In genomic region chr1:15196807-15197530, GRCh38 we compare ENCODE assay signal across 12 cellular contexts. TPM values are rescaled to one million over a fixed set of nuclear protein-coding genes. Genes with fewer than 3 reads are reported as not detected.
A peak's percentile ranks its signal among the peaks of the same experiment; 100 is the strongest.
DNase-seq lines count a peak whose midpoint lies in the region; ATAC-seq, FAIRE-seq and TF ChIP-seq lines count a peak whose summit lies in the region.
"Had no signal": no experiment of that assay in that cellular context is flagged by ENCODE, and none has a peak within 500 bp of the region (broad histone marks: within the 10 kb centered on the region; RNA-seq: fewer than 3 reads in every experiment).

No MANE protein-coding gene starts in this region.

- H3K79me2 ChIP-seq in HCT116 (ENCODE audit: insufficient read depth, low read length), result peaks cover 66% of the 10 kb centered on the region

- H3K36me3 ChIP-seq in HCT116 (ENCODE audit: control insufficient read depth in 1 of 2, insufficient read depth in 2 of 2, low read length in 2 of 2) (no peaks in the 10 kb centered on the region; a peak in 1 of 4 replicates), iPS-18a (ENCODE audit: control insufficient read depth, low read depth, low read length) (no peaks in the 10 kb centered on the region), small intestine (ENCODE audit: control insufficient read depth in 2 of 2, insufficient read depth in 2 of 2, low read length in 2 of 2) (no peaks in the 10 kb centered on the region)

- no peak for TF ChIP-seq CTCF in HCT116 (IDR thresholded peaks at IDR 0.05 in 2 of 3, conservative IDR thresholded peaks at IDR 0.05 in 1 of 3; ENCODE audit: borderline replicate concordance in 1 of 3, insufficient read depth in 1 of 3, low read depth in 2 of 3, low read length in 2 of 3)

- CTCF ChIA-PET in HCT116 (lab: Charles Lee), result interaction anchor here (2.3 kb wide), 1 partner anchor 45 kb away, joined by 7 read pairs; no protein-coding TSS in a partner anchor

- H3K4me1 ChIP-seq in HCT116 (ENCODE audit: control insufficient read depth in 1 of 2, insufficient read depth in 2 of 2, low read length in 2 of 2) (peaks cover 33 to 76% of the 10 kb centered on the region in 2 experiments), iPS-18a (ENCODE audit: control insufficient read depth, low read depth, low read length) (peaks cover 26% of the 10 kb centered on the region), small intestine (ENCODE audit: control insufficient read depth in 2 of 2, insufficient read depth in 1 of 2, low read depth in 1 of 2, low read length in 1 of 2) (peaks cover 0 to 3% of the 10 kb centered on the region in 2 donors)

- no peak overlapping the region for H3K4me3 ChIP-seq in HCT116 (replicated peaks in 1 of 2; ENCODE audit: low read depth in 1 of 2, low read length in 2 of 2)
- peak overlapping the region; percentile 18 for H3K4me3 ChIP-seq in iPS-18a (ENCODE audit: low read length)
- H3K4me3 ChIP-seq in small intestine (ENCODE audit: low read depth in 1 of 2, low read length in 2 of 2), result no peak overlapping the region

- RAD21 ChIA-PET in HCT116 (lab: Charles Lee; ENCODE audit: low non-redundant PET in 1 of 2, low total read pairs in 2 of 2, uncharacterized antibody in 2 of 2, unreplicated experiment in 2 of 2), result no interaction called here

- H3K9me3 ChIP-seq in HCT116 (ENCODE audit: control insufficient read depth in 1 of 2, insufficient read depth in 1 of 2, low read depth in 1 of 2, low read length in 2 of 2) (no peaks in the 10 kb centered on the region), iPS-18a (ENCODE audit: control insufficient read depth, low read depth, low read length) (no peaks in the 10 kb centered on the region), small intestine (ENCODE audit: control insufficient read depth, low read depth) (no peaks in the 10 kb centered on the region)

- no peaks in the 10 kb centered on the region for H3K9me2 ChIP-seq in HCT116 (ENCODE audit: insufficient read depth)

- no peaks in the 10 kb centered on the region for H4K20me1 ChIP-seq in HCT116 (ENCODE audit: insufficient read depth)

- 22 to 62% (median 43%) methylated on average over 8 of the region's 8 CpGs for WGBS in small intestine, 3 donors

- POLR2A ChIA-PET in HCT116 (lab: Charles Lee), result no interaction called here

- no peak for TF ChIP-seq POLR2A in HCT116 (IDR thresholded peaks at IDR 0.05; ENCODE audit: borderline replicate concordance, extremely low read depth, insufficient read depth, insufficient read length)
- TF ChIP-seq POLR2A in H54 (IDR thresholded peaks at IDR 0.05; ENCODE audit: low read depth, low read length), result no peak

- no peak overlapping the region for H3K27ac ChIP-seq in HCT116 (ENCODE audit: low read depth, low read length)
- no peak overlapping the region for H3K27ac ChIP-seq in iPS-18a (ENCODE audit: low read length)
- peak overlapping the region; percentile 73 to 76 for H3K27ac ChIP-seq in small intestine (ENCODE audit: low read depth in 1 of 2, low read length in 1 of 2)

- H3K9ac ChIP-seq in HCT116 (ENCODE audit: low read length) (no peak overlapping the region), iPS-18a (ENCODE audit: low read length) (no peak overlapping the region)

- no TSS peak for BruUV-seq in HCT116 (replicated peaks; lab: Mats Ljungman, UMichigan)

- no peak for ATAC-seq in HCT116

- intact Hi-C loops in HCT116 (cut with micrococcal nuclease), result no loop called here

- H3K27me3 ChIP-seq in HCT116 (ENCODE audit: insufficient read depth, low read length) (no peaks in the 10 kb centered on the region), iPS-18a (ENCODE audit: control insufficient read depth, insufficient read depth, low read length) (no peaks in the 10 kb centered on the region), small intestine (ENCODE audit: control insufficient read depth in 2 of 2, insufficient read depth in 2 of 2, low read length in 2 of 2) (no peaks in the 10 kb centered on the region)

- H3K4me2 ChIP-seq in HCT116 (ENCODE audit: low read length), result peak overlapping the region; percentile 14; the same call in 1 of the 2 replicates

- TF ChIP-seq RAD21 in HCT116 (IDR thresholded peaks at IDR 0.05; ENCODE audit: low read depth), result no peak

- DNase-seq in HCT116 (ENCODE audit: low read depth, low spot score) (no peak), NCI-H69 (lab: John Stamatoyannopoulos, UW) (peak; percentile 68), small intestine (peak; percentile 92), NCI-H526 treated with DMSO at 0.1 percent for 48 hours (lab: John Stamatoyannopoulos, UW) (no peak), H54 (ENCODE audit: insufficient read length, low spot score) (no peak)
- no peak for DNase-seq in stimulated activated CD4-positive, alpha-beta T cell treated with anti-CD3 and anti-CD28 coated beads, Interleukin-4, amount 100 ng/mL, for 24 hours
- DNase-seq: activated naive CD4-positive, alpha-beta T cell treated with anti-CD3 and anti-CD28 coated beads, Interleukin-2, amount 10 ng/mL, durations not matched to agents 7 days and 5 days; CD4-positive, alpha-beta memory T cell; cerebellar nuclear complex; substantia nigra had no signal

- no peak for FAIRE-seq in small intestine (lab: Jason Lieb, UNC)
- FAIRE-seq in H54 (lab: Jason Lieb, UNC), result no peak

- H2AFZ ChIP-seq in HCT116 (ENCODE audit: low read depth, low read length, poor library complexity, severe bottlenecking), result no peak overlapping the region

TF ChIP-seq in HCT116, 20 proteins besides CTCF, POLR2A, EP300 and RAD21 (continues in another document):
- TF ChIP-seq REST (IDR thresholded peaks at IDR 0.05; ENCODE audit: low read depth) (no peak), FOSL1 (IDR thresholded peaks at IDR 0.05; ENCODE audit: low read depth) (no peak), SIN3A (IDR thresholded peaks at IDR 0.05; ENCODE audit: low read depth) (no peak), EGR1 (IDR thresholded peaks at IDR 0.05; ENCODE audit: low read depth) (no peak), POLR2AphosphoS5 (IDR thresholded peaks at IDR 0.05; ENCODE audit: low read depth, low read length) (no peak), ZBTB33 (IDR thresholded peaks at IDR 0.05; ENCODE audit: extremely low read depth, insufficient replicate concordance, low read length) (no peak), CBX3 (IDR thresholded peaks at IDR 0.05; ENCODE audit: low read depth) (no peak), YY1 (IDR thresholded peaks at IDR 0.05; ENCODE audit: extremely low read depth, insufficient replicate concordance, low read depth, low read length) (no peak), TCF7L2 (IDR thresholded peaks at IDR 0.05; ENCODE audit: borderline replicate concordance, extremely low read depth, insufficient read depth, insufficient read length) (no peak), EZH2phosphoT487 (IDR thresholded peaks at IDR 0.05; ENCODE audit: borderline replicate concordance) (no peak), CEBPB (IDR thresholded peaks at IDR 0.05; ENCODE audit: low read depth) (no peak), ATF3 (IDR thresholded peaks at IDR 0.05) (no peak), ZFX (IDR thresholded peaks at IDR 0.05) (no peak)
- TF ChIP-seq, protein P1, sequence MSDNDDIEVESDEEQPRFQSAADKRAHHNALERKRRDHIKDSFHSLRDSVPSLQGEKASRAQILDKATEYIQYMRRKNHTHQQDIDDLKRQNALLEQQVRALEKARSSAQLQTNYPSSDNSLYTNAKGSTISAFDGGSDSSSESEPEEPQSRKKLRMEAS (IDR thresholded peaks at IDR 0.05), result no peak

RNA-seq across cellular contexts. Expression of gene TMEM51, which starts 43.4 kb away (rescaled TPM):
- 16.6 TPM for total RNA-seq in HCT116 (2021; ENCODE audit: unreplicated experiment)
- 20.3 and 22.4 TPM in 2 replicates for polyA plus RNA-seq in HCT116 (2012)
- 10 to 100 TPM; 16.3 to 25.2 (median 17.8) TPM for polyA plus RNA-seq in small intestine
- total RNA-seq: natural killer cell treated with Interleukin-12 subunit alpha and Interleukin-12 subunit beta and Interleukin-15 and Interleukin-18, amount 100 ng/mL, for 72 hours had no signal
- polyA plus RNA-seq: CD4-positive, alpha-beta memory T cell had no signal

RNA-seq across cellular contexts. Expression of gene FHAD1, which starts 50.1 kb away (rescaled TPM):
- total RNA-seq in HCT116 (2021; ENCODE audit: unreplicated experiment), result 3.5 TPM
- 3.0 and 4.6 TPM in 2 replicates for polyA plus RNA-seq in HCT116 (2012)
- under 1 TPM; 0.22 to 0.45 (median 0.27) TPM for polyA plus RNA-seq in small intestine
- total RNA-seq: CD4-positive, alpha-beta memory T cell had no signal

Comparison
In these comparisons a context has a peak if more than half of its experiments do, and no peak if none do; other contexts are left out.
1. DNase-seq: peak in NCI-H69 (single experiment) and small intestine (single experiment); none in HCT116 (single experiment), NCI-H526 treated with DMSO at 0.1 percent for 48 hours (single experiment), H54 (single experiment) and stimulated activated CD4-positive, alpha-beta T cell treated with anti-CD3 and anti-CD28 coated beads, Interleukin-4, amount 100 ng/mL, for 24 hours (single experiment).
2. H3K27ac ChIP-seq: peak in small intestine (2 of 2); none in HCT116 (single experiment) and iPS-18a (single experiment).